Comparison of ENCODE assay signal across 27 cellular contexts in genomic region chr1:220448217-220448616, GRCh38.
DNase-seq lines count a peak whose midpoint lies in the region; ATAC-seq, FAIRE-seq and TF ChIP-seq lines count a peak whose summit lies in the region.
"Had no signal": no experiment of that assay in that cellular context is flagged by ENCODE, and none has a peak within 500 bp of the region (broad histone marks: within the 10 kb centered on the region; RNA-seq: fewer than 3 reads in every experiment).

No MANE protein-coding gene starts in this region.

- ATAC-seq in GM19023 (IDR thresholded peaks at IDR 0.05; ENCODE audit: unreplicated experiment) (peak; percentile 58), HG02763 (IDR thresholded peaks at IDR 0.05; ENCODE audit: unreplicated experiment) (peak; percentile 54), pancreas (no peak)
- ATAC-seq: activated T-helper 17 cell treated with anti-CD3 and anti-CD28 coated beads, Interleukin-2, amount 50 U/mL, for 72 hours; left lobe of liver; sciatic nerve; stimulated activated naive B cell treated with anti-CD40 and anti-IgM and Interleukin-4, amounts not matched to agents 10 μg/mL and 1 μg/mL and 100 μg/mL, for 72 hours had no signal

- H3K36me3 Mint-ChIP-seq in neural progenitor cell = no peaks in the 10 kb centered on the region
- no peaks in the 10 kb centered on the region for H3K36me3 Mint-ChIP-seq in activated T-helper 2 cell treated with anti-CD3 and anti-CD28 coated beads, Interferon-gamma antibody, Interleukin-2, Interleukin-4, amounts not matched to agents 10 μg/mL and 5 μg/mL and 100 μg/mL, durations not matched to agents 14 hours and 24 hours and 36 hours (ENCODE audit: low read depth)
- H3K36me3 Mint-ChIP-seq: activated naive CD4-positive, alpha-beta T cell treated with anti-CD3 and anti-CD28 coated beads, Interleukin-2, amount 50 U/mL, for 24 hours; stimulated activated naive B cell treated with anti-CD40 and anti-IgM and Interleukin-4, amounts not matched to agents 10 μg/mL and 1 μg/mL and 100 μg/mL, for 72 hours had no signal

- H3K27ac ChIP-seq in neural progenitor cell (no peak overlapping the region), spleen (no peak overlapping the region), pancreas (no peak overlapping the region)
- H3K27ac ChIP-seq: breast epithelium, prostate gland, SJSA1 had no signal

- H3K27me3 ChIP-seq in neural progenitor cell = no peaks in the 10 kb centered on the region
- H3K27me3 ChIP-seq in spleen (replicated peaks in 1 of 7) = peaks cover 0 to 12% (median 0%) of the 10 kb centered on the region in 7 donors
- no peaks in the 10 kb centered on the region for H3K27me3 ChIP-seq in pancreas
- H3K27me3 ChIP-seq: breast epithelium, SJSA1 had no signal

- TF ChIP-seq POLR2A in spleen (IDR thresholded peaks at IDR 0.05) = no peak

- DNase-seq in HTR-8/SVneo (ENCODE audit: insufficient read length, low spot score) (no peak), neural progenitor cell (ENCODE audit: low spot score) (no peak), spleen (no peak), SKM-1 (lab: John Stamatoyannopoulos, UW; ENCODE audit: unreplicated experiment) (no peak), pancreas (no peak)
- no peak for DNase-seq in activated T-helper 2 cell treated with anti-CD3 and anti-CD28 coated beads, Interferon-gamma antibody, Interleukin-2, Interleukin-4, amounts not matched to agents 10 μg/mL and 5 μg/mL and 100 μg/mL, durations not matched to agents 14 hours and 24 hours and 36 hours (ENCODE audit: low spot score)
- DNase-seq: activated CD4-positive, alpha-beta memory T cell treated with anti-CD3 and anti-CD28 coated beads, Interleukin-2, amount 10 ng/mL, durations not matched to agents 7 days and 5 days; activated CD4-positive, alpha-beta T cell treated with anti-CD3 and anti-CD28 coated beads for 1 hour; C1 segment of cervical spinal cord; DMS79 treated with DMSO at 0.1 percent for 48 hours; hypothalamus; mesenchymal stem cell; NCI-H1092 treated with DMSO at 0.1 percent for 48 hours; NCI-H187; NCI-H526 treated with DMSO at 0.1 percent for 48 hours; stimulated activated CD4-positive, alpha-beta T cell treated with anti-CD3 and anti-CD28 coated beads, Interleukin-4, amount 100 ng/mL, for 4 hours; stimulated activated naive B cell treated with anti-CD40 and anti-IgM and Interleukin-4, amounts not matched to agents 10 μg/mL and 1 μg/mL and 100 μg/mL, for 72 hours had no signal

- WGBS in spleen, 5 donors = 61 to 83% (median 72%) methylated on average over 4 of the region's 4 CpGs
- WGBS in pancreas, 2 donors = 56 to 65% methylated on average over 4 of the region's 4 CpGs

- H3K4me1 ChIP-seq in neural progenitor cell = peaks cover 5% of the 10 kb centered on the region
- no peaks in the 10 kb centered on the region for H3K4me1 ChIP-seq in spleen
- H3K4me1 ChIP-seq in pancreas = no peaks in the 10 kb centered on the region
- H3K4me1 ChIP-seq: breast epithelium, prostate gland, SJSA1 had no signal

- H3K4me2 ChIP-seq in neural progenitor cell = no peak overlapping the region

- TF ChIP-seq CTCF in neural progenitor cell (IDR thresholded peaks at IDR 0.05) (no peak), spleen (IDR thresholded peaks at IDR 0.05 in 8 of 11, conservative IDR thresholded peaks at IDR 0.05 in 3 of 11) (no peak), pancreas (IDR thresholded peaks at IDR 0.05) (no peak)

- H3K4me3 ChIP-seq in neural progenitor cell (no peak overlapping the region), spleen (no peak overlapping the region), pancreas (no peak overlapping the region)
- H3K4me3 ChIP-seq: breast epithelium, prostate gland, SJSA1 had no signal

- peak overlapping the region; percentile 89 for H2AFZ ChIP-seq in neural progenitor cell (replicated peaks)

- H3K27me3 Mint-ChIP-seq in neural progenitor cell (ENCODE audit: insufficient read depth, low read depth) = peaks cover 4% of the 10 kb centered on the region
- H3K27me3 Mint-ChIP-seq in activated T-helper 2 cell treated with anti-CD3 and anti-CD28 coated beads, Interferon-gamma antibody, Interleukin-2, Interleukin-4, amounts not matched to agents 10 μg/mL and 5 μg/mL and 100 μg/mL, durations not matched to agents 14 hours and 24 hours and 36 hours (ENCODE audit: low read depth) = peaks cover 12% of the 10 kb centered on the region

- H3K79me2 ChIP-seq in neural progenitor cell (ENCODE audit: low read depth) = no peaks in the 10 kb centered on the region

- FAIRE-seq in HTR-8/SVneo (lab: Jason Lieb, UNC) (peak; percentile 48), pancreas (lab: Jason Lieb, UNC) (no peak)
- FAIRE-seq: GM19239 had no signal

- intact Hi-C loops in spleen (cut with DNase I; ENCODE audit: low total_unique reads) = no loop called here
- intact Hi-C loops in pancreas (cut with DNase I) = no loop called here
- intact Hi-C loops in activated T-helper 2 cell treated with anti-CD3 and anti-CD28 coated beads, Interferon-gamma antibody, Interleukin-2, Interleukin-4, amounts not matched to agents 10 μg/mL and 5 μg/mL and 100 μg/mL, durations not matched to agents 14 hours and 24 hours and 36 hours (cut with micrococcal nuclease) = no loop called here

- H3K9ac ChIP-seq in neural progenitor cell = no peak overlapping the region

- peaks cover 7% of the 10 kb centered on the region for H3K9me3 Mint-ChIP-seq in neural progenitor cell
- no peaks in the 10 kb centered on the region for H3K9me3 Mint-ChIP-seq in activated T-helper 2 cell treated with anti-CD3 and anti-CD28 coated beads, Interferon-gamma antibody, Interleukin-2, Interleukin-4, amounts not matched to agents 10 μg/mL and 5 μg/mL and 100 μg/mL, durations not matched to agents 14 hours and 24 hours and 36 hours
- H3K9me3 Mint-ChIP-seq: activated CD4-positive, alpha-beta memory T cell treated with anti-CD3 and anti-CD28 coated beads, Interleukin-2, amount 10 ng/mL, durations not matched to agents 7 days and 5 days; activated T-helper 17 cell treated with anti-CD3 and anti-CD28 coated beads, Interleukin-2, amount 50 U/mL, for 72 hours had no signal

- H3K9me3 ChIP-seq in neural progenitor cell (ENCODE audit: low read depth) (no peaks in the 10 kb centered on the region), spleen (peaks cover 0 to 18% (median 0%) of the 10 kb centered on the region in 8 donors), pancreas (no peaks in the 10 kb centered on the region)
- H3K9me3 ChIP-seq: prostate gland, SJSA1 had no signal

- no peaks in the 10 kb centered on the region for H4K20me1 ChIP-seq in neural progenitor cell (ENCODE audit: low read depth)

- H3K4me3 Mint-ChIP-seq in neural progenitor cell = no peak overlapping the region
- H3K4me3 Mint-ChIP-seq in activated T-helper 2 cell treated with anti-CD3 and anti-CD28 coated beads, Interferon-gamma antibody, Interleukin-2, Interleukin-4, amounts not matched to agents 10 μg/mL and 5 μg/mL and 100 μg/mL, durations not matched to agents 14 hours and 24 hours and 36 hours (ENCODE audit: low read depth) = no peak overlapping the region
- H3K4me3 Mint-ChIP-seq: activated CD4-positive, alpha-beta memory T cell treated with anti-CD3 and anti-CD28 coated beads, Interleukin-2, amount 10 ng/mL, durations not matched to agents 7 days and 5 days; activated naive CD4-positive, alpha-beta T cell treated with anti-CD3 and anti-CD28 coated beads, Interleukin-2, amount 50 U/mL, for 24 hours; activated T-helper 17 cell treated with anti-CD3 and anti-CD28 coated beads, Interleukin-2, amount 50 U/mL, for 72 hours; stimulated activated naive B cell treated with anti-CD40 and anti-IgM and Interleukin-4, amounts not matched to agents 10 μg/mL and 1 μg/mL and 100 μg/mL, for 72 hours had no signal

- H3K27ac Mint-ChIP-seq in neural progenitor cell = no peak overlapping the region
- H3K27ac Mint-ChIP-seq in activated T-helper 2 cell treated with anti-CD3 and anti-CD28 coated beads, Interferon-gamma antibody, Interleukin-2, Interleukin-4, amounts not matched to agents 10 μg/mL and 5 μg/mL and 100 μg/mL, durations not matched to agents 14 hours and 24 hours and 36 hours = no peak overlapping the region
- H3K27ac Mint-ChIP-seq: activated CD4-positive, alpha-beta memory T cell treated with anti-CD3 and anti-CD28 coated beads, Interleukin-2, amount 10 ng/mL, durations not matched to agents 7 days and 5 days; activated naive CD4-positive, alpha-beta T cell treated with anti-CD3 and anti-CD28 coated beads, Interleukin-2, amount 50 U/mL, for 24 hours; activated T-helper 17 cell treated with anti-CD3 and anti-CD28 coated beads, Interleukin-2, amount 50 U/mL, for 72 hours; stimulated activated naive B cell treated with anti-CD40 and anti-IgM and Interleukin-4, amounts not matched to agents 10 μg/mL and 1 μg/mL and 100 μg/mL, for 72 hours had no signal

- H3F3A ChIP-seq in neural progenitor cell (ENCODE audit: low read depth) = no peaks in the 10 kb centered on the region

- peaks cover 27% of the 10 kb centered on the region for H3K4me1 Mint-ChIP-seq in neural progenitor cell
- H3K4me1 Mint-ChIP-seq in activated T-helper 2 cell treated with anti-CD3 and anti-CD28 coated beads, Interferon-gamma antibody, Interleukin-2, Interleukin-4, amounts not matched to agents 10 μg/mL and 5 μg/mL and 100 μg/mL, durations not matched to agents 14 hours and 24 hours and 36 hours (ENCODE audit: low read depth) = no peaks in the 10 kb centered on the region
- H3K4me1 Mint-ChIP-seq: activated CD4-positive, alpha-beta memory T cell treated with anti-CD3 and anti-CD28 coated beads, Interleukin-2, amount 10 ng/mL, durations not matched to agents 7 days and 5 days; activated naive CD4-positive, alpha-beta T cell treated with anti-CD3 and anti-CD28 coated beads, Interleukin-2, amount 50 U/mL, for 24 hours; activated T-helper 17 cell treated with anti-CD3 and anti-CD28 coated beads, Interleukin-2, amount 50 U/mL, for 72 hours; stimulated activated naive B cell treated with anti-CD40 and anti-IgM and Interleukin-4, amounts not matched to agents 10 μg/mL and 1 μg/mL and 100 μg/mL, for 72 hours had no signal

- H3K36me3 ChIP-seq in neural progenitor cell (no peaks in the 10 kb centered on the region), spleen (no peaks in the 10 kb centered on the region), pancreas (no peaks in the 10 kb centered on the region)
- H3K36me3 ChIP-seq: breast epithelium, prostate gland, SJSA1 had no signal

Comparison
In these comparisons a context has a peak if more than half of its experiments do, and no peak if none do; other contexts are left out.
1. ATAC-seq: peak in GM19023 (single experiment) and HG02763 (single experiment); none in pancreas (0 of 4).